In the genomic region with DNA sequence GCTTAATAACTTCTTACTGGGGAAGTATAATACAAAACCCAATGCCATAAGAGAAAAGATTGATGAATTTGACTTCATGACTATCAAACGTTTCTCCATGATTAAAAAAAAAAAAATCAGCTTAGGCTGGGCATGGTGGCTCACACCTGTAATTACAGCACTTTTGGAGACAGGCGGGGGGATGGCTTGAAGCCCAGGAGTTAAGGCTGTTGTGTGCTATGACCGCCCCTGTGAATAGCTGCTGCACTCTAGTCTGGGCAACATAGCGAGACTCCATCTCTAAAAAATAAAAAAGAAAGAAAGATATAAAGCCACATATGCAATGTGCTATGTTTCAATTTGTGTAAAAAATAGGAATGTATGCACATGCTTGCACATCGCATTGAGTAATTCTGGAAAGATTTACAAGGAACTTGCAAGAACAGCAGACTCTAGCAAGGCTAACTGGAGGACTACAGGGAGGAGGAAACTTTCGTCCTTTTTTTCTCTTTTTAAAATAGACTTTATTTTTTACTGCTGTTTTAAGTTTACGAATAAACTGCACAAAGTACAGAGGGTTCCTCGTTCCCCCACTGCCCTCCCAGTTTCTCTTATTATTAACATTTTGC, we compare ENCODE assay signal across 24 cellular contexts.
DNase-seq lines count a peak whose midpoint lies in the region; ATAC-seq and TF ChIP-seq lines count a peak whose summit lies in the region.
"Had no signal": no experiment of that assay in that cellular context is flagged by ENCODE, and none has a peak within 500 bp of the region (broad histone marks: within the 10 kb centered on the region; RNA-seq: fewer than 3 reads in every experiment).

No MANE protein-coding gene starts in this region.

- DNase-seq in NCI-H1105 treated with DMSO at 0.1 percent for 48 hours (lab: John Stamatoyannopoulos, UW) (peak; percentile 27), NCI-H1105 (lab: John Stamatoyannopoulos, UW) (no peak), D341Med (ENCODE audit: low spot score) (peak; percentile 34), NCI-H69 (lab: John Stamatoyannopoulos, UW) (peak; percentile 80), fibroblast of pulmonary artery (ENCODE audit: low read depth) (peak; percentile 18), Ammon's horn (ENCODE audit: low spot score) (no peak)
- no peak for DNase-seq in stimulated activated effector memory CD8-positive, alpha-beta T cell treated with anti-CD3 and anti-CD28 coated beads, Interleukin-12 subunit alpha, Interleukin-12 subunit beta, amount 100 ng/mL, for 72 hours (ENCODE audit: low spot score in 2 of 2)
- DNase-seq: activated CD4-positive, CD25-positive, alpha-beta regulatory T cell; activated CD8-positive, alpha-beta memory T cell treated with anti-CD3 and anti-CD28 coated beads, Interleukin-2, amount 10 ng/mL, durations not matched to agents 7 days and 5 days; activated naive CD4-positive, alpha-beta T cell treated with anti-CD3 and anti-CD28 coated beads for 36 hours; amniotic stem cell; DMS79; foreskin fibroblast; heart left ventricle; kidney glomerular epithelial cell; NCI-H1092 treated with DMSO at 0.1 percent for 48 hours; nephron progenitor cell; retina; stimulated activated CD4-positive, alpha-beta T cell treated with anti-CD3 and anti-CD28 coated beads, Interleukin-2, amount 100 ng/mL, for 24 hours had no signal

- H3K36me3 Mint-ChIP-seq in stimulated activated effector memory CD8-positive, alpha-beta T cell treated with anti-CD3 and anti-CD28 coated beads, Interleukin-12 subunit alpha, Interleukin-12 subunit beta, amount 100 ng/mL, for 72 hours = no peaks in the 10 kb centered on the region
- H3K36me3 Mint-ChIP-seq: activated CD8-positive, alpha-beta memory T cell treated with anti-CD3 and anti-CD28 coated beads, Interleukin-2, amount 10 ng/mL, durations not matched to agents 7 days and 5 days had no signal

- no peak overlapping the region for H3K4me3 Mint-ChIP-seq in stimulated activated effector memory CD8-positive, alpha-beta T cell treated with anti-CD3 and anti-CD28 coated beads, Interleukin-12 subunit alpha, Interleukin-12 subunit beta, amount 100 ng/mL, for 72 hours
- H3K4me3 Mint-ChIP-seq: activated CD8-positive, alpha-beta memory T cell treated with anti-CD3 and anti-CD28 coated beads, Interleukin-2, amount 10 ng/mL, durations not matched to agents 7 days and 5 days; activated naive CD4-positive, alpha-beta T cell treated with anti-CD3 and anti-CD28 coated beads for 36 hours; nephron progenitor cell had no signal

- no peak for ATAC-seq in GM21390 (IDR thresholded peaks at IDR 0.05; ENCODE audit: unreplicated experiment)
- no peak for ATAC-seq in stimulated activated effector memory CD8-positive, alpha-beta T cell treated with anti-CD3 and anti-CD28 coated beads, Interleukin-12 subunit alpha, Interleukin-12 subunit beta, amount 100 ng/mL, for 72 hours
- ATAC-seq: activated CD8-positive, alpha-beta memory T cell treated with anti-CD3 and anti-CD28 coated beads, Interleukin-2, amount 10 ng/mL, durations not matched to agents 7 days and 5 days; heart left ventricle had no signal

- no peak for TF ChIP-seq CTCF in fibroblast of pulmonary artery (IDR thresholded peaks at IDR 0.05; ENCODE audit: low read length, missing control alignments)

- no peaks in the 10 kb centered on the region for H3K9me3 Mint-ChIP-seq in stimulated activated effector memory CD8-positive, alpha-beta T cell treated with anti-CD3 and anti-CD28 coated beads, Interleukin-12 subunit alpha, Interleukin-12 subunit beta, amount 100 ng/mL, for 72 hours
- H3K9me3 Mint-ChIP-seq: activated naive CD4-positive, alpha-beta T cell treated with anti-CD3 and anti-CD28 coated beads for 36 hours had no signal

- H3K4me3 ChIP-seq in fibroblast of pulmonary artery (replicated peaks; ENCODE audit: low read depth, low read length) = no peak overlapping the region
- H3K4me3 ChIP-seq: BLaER1, heart left ventricle, lung, Peyer's patch, tibial nerve had no signal

- no peak overlapping the region for H3K27ac Mint-ChIP-seq in stimulated activated effector memory CD8-positive, alpha-beta T cell treated with anti-CD3 and anti-CD28 coated beads, Interleukin-12 subunit alpha, Interleukin-12 subunit beta, amount 100 ng/mL, for 72 hours
- H3K27ac Mint-ChIP-seq: activated CD8-positive, alpha-beta memory T cell treated with anti-CD3 and anti-CD28 coated beads, Interleukin-2, amount 10 ng/mL, durations not matched to agents 7 days and 5 days; activated naive CD4-positive, alpha-beta T cell treated with anti-CD3 and anti-CD28 coated beads for 36 hours; nephron progenitor cell had no signal

- H3K4me1 Mint-ChIP-seq in stimulated activated effector memory CD8-positive, alpha-beta T cell treated with anti-CD3 and anti-CD28 coated beads, Interleukin-12 subunit alpha, Interleukin-12 subunit beta, amount 100 ng/mL, for 72 hours = no peaks in the 10 kb centered on the region

Comparison
In these comparisons a context has a peak if more than half of its experiments do, and no peak if none do; other contexts are left out.
1. DNase-seq: peak in NCI-H1105 treated with DMSO at 0.1 percent for 48 hours (single experiment), D341Med (single experiment), NCI-H69 (single experiment) and fibroblast of pulmonary artery (single experiment); none in NCI-H1105 (single experiment), Ammon's horn (single experiment) and stimulated activated effector memory CD8-positive, alpha-beta T cell treated with anti-CD3 and anti-CD28 coated beads, Interleukin-12 subunit alpha, Interleukin-12 subunit beta, amount 100 ng/mL, for 72 hours (0 of 2).